Comparison of ENCODE assay signal across 1 cellular context in the genomic region with DNA sequence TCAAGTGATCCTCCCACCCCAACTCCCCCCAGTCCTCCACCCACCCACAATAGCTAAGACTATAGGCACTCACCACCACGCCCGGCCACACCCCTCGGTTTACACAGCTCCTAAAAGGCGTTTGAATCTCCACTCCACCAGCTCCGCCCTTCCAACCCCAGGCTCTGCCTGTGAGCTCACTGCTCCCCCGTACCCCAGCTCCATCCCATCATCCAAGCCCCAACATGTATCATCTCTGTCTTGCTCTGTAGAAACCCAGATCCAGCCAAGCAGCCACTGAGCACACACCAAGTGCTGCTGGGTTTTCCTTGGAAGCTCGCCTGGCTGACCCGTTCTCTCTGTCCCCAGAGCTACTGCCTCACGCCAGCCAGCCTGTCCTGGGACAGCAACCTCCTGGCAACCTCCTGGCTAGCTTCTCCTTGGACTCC.
TF ChIP-seq lines count a peak whose summit lies in the region.

No MANE protein-coding gene starts in this region.

TF ChIP-seq in HCT116, 20 proteins besides CTCF, POLR2A, EP300 and RAD21:
- TF ChIP-seq CEBPB (IDR thresholded peaks at IDR 0.05; ENCODE audit: low read depth) (no peak), REST (IDR thresholded peaks at IDR 0.05; ENCODE audit: low read depth) (no peak), SRF (IDR thresholded peaks at IDR 0.05; ENCODE audit: low read depth) (no peak), TCF7L2 (IDR thresholded peaks at IDR 0.05; ENCODE audit: borderline replicate concordance, extremely low read depth, insufficient read depth, insufficient read length) (no peak), FOSL1 (IDR thresholded peaks at IDR 0.05; ENCODE audit: low read depth) (no peak), SP1 (IDR thresholded peaks at IDR 0.05; ENCODE audit: low read depth) (no peak), EZH2phosphoT487 (IDR thresholded peaks at IDR 0.05; ENCODE audit: borderline replicate concordance) (no peak), ZFX (IDR thresholded peaks at IDR 0.05) (no peak), POLR2AphosphoS5 (IDR thresholded peaks at IDR 0.05; ENCODE audit: low read depth, low read length) (no peak), CBX3 (IDR thresholded peaks at IDR 0.05; ENCODE audit: low read depth) (no peak), SIN3A (IDR thresholded peaks at IDR 0.05; ENCODE audit: low read depth) (no peak)
- TF ChIP-seq, protein P1, sequence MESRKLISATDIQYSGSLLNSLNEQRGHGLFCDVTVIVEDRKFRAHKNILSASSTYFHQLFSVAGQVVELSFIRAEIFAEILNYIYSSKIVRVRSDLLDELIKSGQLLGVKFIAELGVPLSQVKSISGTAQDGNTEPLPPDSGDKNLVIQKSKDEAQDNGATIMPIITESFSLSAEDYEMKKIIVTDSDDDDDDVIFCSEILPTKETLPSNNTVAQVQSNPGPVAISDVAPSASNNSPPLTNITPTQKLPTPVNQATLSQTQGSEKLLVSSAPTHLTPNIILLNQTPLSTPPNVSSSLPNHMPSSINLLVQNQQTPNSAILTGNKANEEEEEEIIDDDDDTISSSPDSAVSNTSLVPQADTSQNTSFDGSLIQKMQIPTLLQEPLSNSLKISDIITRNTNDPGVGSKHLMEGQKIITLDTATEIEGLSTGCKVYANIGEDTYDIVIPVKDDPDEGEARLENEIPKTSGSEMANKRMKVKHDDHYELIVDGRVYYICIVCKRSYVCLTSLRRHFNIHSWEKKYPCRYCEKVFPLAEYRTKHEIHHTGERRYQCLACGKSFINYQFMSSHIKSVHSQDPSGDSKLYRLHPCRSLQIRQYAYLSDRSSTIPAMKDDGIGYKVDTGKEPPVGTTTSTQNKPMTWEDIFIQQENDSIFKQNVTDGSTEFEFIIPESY (IDR thresholded peaks at IDR 0.05; ENCODE audit: extremely low read depth, insufficient replicate concordance, low read length), result no peak
- TF ChIP-seq, protein P2, sequence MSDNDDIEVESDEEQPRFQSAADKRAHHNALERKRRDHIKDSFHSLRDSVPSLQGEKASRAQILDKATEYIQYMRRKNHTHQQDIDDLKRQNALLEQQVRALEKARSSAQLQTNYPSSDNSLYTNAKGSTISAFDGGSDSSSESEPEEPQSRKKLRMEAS (IDR thresholded peaks at IDR 0.05), result no peak
TF ChIP-seq in HCT116: peak in this region for 0.
